28 cellular contexts compared by ENCODE assay signal in genomic region chr1:195458365-195458764, GRCh38.
"Had no signal": no experiment of that assay in that cellular context is flagged by ENCODE, and none has a peak within 500 bp of the region (broad histone marks: within the 10 kb centered on the region; RNA-seq: fewer than 3 reads in every experiment).

No MANE protein-coding gene starts in this region.

- DNase-seq: activated CD4-positive, alpha-beta memory T cell treated with anti-CD3 and anti-CD28 coated beads, Interleukin-2, amount 10 ng/mL, durations not matched to agents 7 days and 5 days; activated CD4-positive, alpha-beta T cell treated with anti-CD3 and anti-CD28 coated beads for 1 hour; activated CD4-positive, alpha-beta T cell treated with anti-CD3 and anti-CD28 coated beads for 36 hours; activated CD4-positive, alpha-beta T cell treated with anti-CD3 and anti-CD28 coated beads for 48 hours; activated CD4-positive, alpha-beta T cell treated with anti-CD3 and anti-CD28 coated beads, Interleukin-2, amount 10 ng/mL, durations not matched to agents 7 days and 5 days; activated CD4-positive, alpha-beta T cell treated with anti-CD3 and anti-CD28 coated beads, Interleukin-2, amount 50 U/mL, for 48 hours; activated CD4-positive, CD25-positive, alpha-beta regulatory T cell; activated CD8-positive, alpha-beta memory T cell treated with anti-CD3 and anti-CD28 coated beads for 24 hours; activated CD8-positive, alpha-beta memory T cell treated with anti-CD3 and anti-CD28 coated beads, Interleukin-2, amount 10 ng/mL, durations not matched to agents 7 days and 5 days; activated CD8-positive, alpha-beta memory T cell treated with anti-CD3 and anti-CD28 coated beads, Interleukin-2, amount 50 U/mL, for 48 hours; activated CD8-positive, alpha-beta T cell treated with anti-CD3 and anti-CD28 coated beads, Interleukin-2, amount 10 ng/mL, durations not matched to agents 7 days and 5 days; activated effector memory CD4-positive, alpha-beta T cell treated with Interleukin-2 at 50 U/mL for 16 hours; activated gamma-delta T cell; activated naive CD4-positive, alpha-beta T cell treated with anti-CD3 and anti-CD28 coated beads, Interleukin-2, amount 10 ng/mL, durations not matched to agents 7 days and 5 days; activated naive CD4-positive, alpha-beta T cell treated with Interleukin-2 at 50 U/mL for 16 hours; activated naive CD8-positive, alpha-beta T cell treated with anti-CD3 and anti-CD28 coated beads, Interleukin-2, amount 10 ng/mL, durations not matched to agents 7 days and 5 days; activated naive CD8-positive, alpha-beta T cell treated with anti-CD3 and anti-CD28 coated beads, Interleukin-2, amount 50 U/mL, for 24 hours; activated T-cell treated with anti-CD3 and anti-CD28 coated beads, Interleukin-2, amount 50 U/mL, for 24 hours; activated T-cell treated with anti-CD3 and anti-CD28 coated beads, Interleukin-2, amount 50 U/mL, for 48 hours; amygdala; anterior cingulate cortex; caudate nucleus; cerebellar nuclear complex; T-helper 1 cell; T-helper 2 cell; T-helper 9 cell; WERI-Rb-1 had no signal

- FAIRE-seq: bronchial epithelial cell had no signal
